ENCODE assay signal across 19 cellular contexts in genomic region chr13:41897126-41897525, GRCh38.
"Had no signal": no experiment of that assay in that cellular context is flagged by ENCODE, and none has a peak within 500 bp of the region (broad histone marks: within the 10 kb centered on the region; RNA-seq: fewer than 3 reads in every experiment).

No MANE protein-coding gene starts in this region.

- H3K4me3 ChIP-seq: esophagus muscularis mucosa, heart right ventricle, spleen, tibial artery, upper lobe of left lung, uterus had no signal

- ATAC-seq: effector memory CD8-positive, alpha-beta T cell; heart right ventricle; left lobe of liver; natural killer cell; sciatic nerve; stimulated activated memory B cell treated with anti-CD40 and anti-IgM and Interleukin-4, amounts not matched to agents 10 μg/mL and 1 μg/mL and 100 μg/mL, for 72 hours had no signal

- H3K9me3 ChIP-seq: esophagus muscularis mucosa, heart right ventricle, spleen, tibial artery, upper lobe of left lung, uterus had no signal

- H3K36me3 ChIP-seq: esophagus muscularis mucosa, tibial artery, upper lobe of left lung, uterus had no signal

- DNase-seq: effector memory CD8-positive, alpha-beta T cell; heart right ventricle; hypothalamus; islet precursor cell; mammary epithelial cell; natural killer cell; posterior cingulate gyrus; spleen; stimulated activated CD4-positive, alpha-beta T cell treated with anti-CD3 and anti-CD28 coated beads, Interleukin-15, amount 100 ng/mL, for 24 hours; stimulated activated CD4-positive, alpha-beta T cell treated with anti-CD3 and anti-CD28 coated beads, Interleukin-1b, Interleukin-23, amount 100 ng/mL, for 48 hours; stimulated activated CD4-positive, alpha-beta T cell treated with anti-CD3 and anti-CD28 coated beads, Interleukin-4, amount 100 ng/mL, for 24 hours; tibial artery; upper lobe of left lung; uterus had no signal

- H3K27ac ChIP-seq: epithelial cell of prostate, esophagus muscularis mucosa, heart right ventricle, spleen, tibial artery, upper lobe of left lung, uterus had no signal

- H3K4me1 ChIP-seq: esophagus muscularis mucosa, spleen, tibial artery, upper lobe of left lung, uterus had no signal

- H3K27me3 ChIP-seq: esophagus muscularis mucosa, heart right ventricle, spleen, tibial artery, upper lobe of left lung, uterus had no signal
